Comparison of ENCODE assay signal across 14 cellular contexts in the genomic region with DNA sequence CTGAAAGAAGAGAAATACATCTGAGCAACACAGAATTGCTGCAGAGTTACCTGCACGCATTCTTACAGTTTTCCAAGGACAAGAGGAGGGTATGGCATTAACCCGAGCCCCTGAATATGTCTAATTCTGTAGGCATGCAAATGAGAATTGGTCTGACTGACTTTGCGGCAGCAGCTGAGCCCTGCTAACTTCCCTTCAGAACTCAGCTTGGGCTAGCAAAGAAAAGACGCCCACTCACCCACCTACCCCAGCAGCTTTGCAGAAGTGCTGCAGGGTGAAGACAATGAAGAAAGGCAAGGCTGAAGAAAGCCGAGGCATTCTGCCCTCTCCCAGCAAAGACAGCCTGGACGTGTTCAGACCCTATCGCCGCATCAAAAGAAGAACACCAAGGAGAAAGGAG.
A peak's percentile ranks its signal among the peaks of the same experiment; 100 is the strongest.
DNase-seq lines count a peak whose midpoint lies in the region; ATAC-seq, FAIRE-seq and TF ChIP-seq lines count a peak whose summit lies in the region.
"Had no signal": no experiment of that assay in that cellular context is flagged by ENCODE, and none has a peak within 500 bp of the region (broad histone marks: within the 10 kb centered on the region; RNA-seq: fewer than 3 reads in every experiment).

No MANE protein-coding gene starts in this region.

- H3K27ac Mint-ChIP-seq in activated T-cell treated with anti-CD3 and anti-CD28 coated beads, Interleukin-2, amount 50 U/mL, for 24 hours = peak overlapping the region; percentile 20
- H3K27ac Mint-ChIP-seq in T-helper 17 cell = peak overlapping the region; percentile 60
- H3K27ac Mint-ChIP-seq in stimulated activated naive CD8-positive, alpha-beta T cell treated with anti-CD3 and anti-CD28 coated beads, Interleukin-15, amount 100 ng/mL, for 72 hours = no peak overlapping the region

- FAIRE-seq in H54 (lab: Jason Lieb, UNC) = no peak
- FAIRE-seq: islet of Langerhans had no signal

- no peak for DNase-seq in activated T-cell treated with anti-CD3 and anti-CD28 coated beads, Interleukin-2, amount 50 U/mL, for 24 hours
- DNase-seq in activated T-cell treated with anti-CD3 and anti-CD28 coated beads for 4 hours (no peak), T-helper 17 cell (no peak), NCI-H524 (lab: John Stamatoyannopoulos, UW) (no peak), H54 (ENCODE audit: insufficient read length, low spot score) (no peak)
- no peak for DNase-seq in stimulated activated naive CD8-positive, alpha-beta T cell treated with anti-CD3 and anti-CD28 coated beads, Interleukin-15, amount 100 ng/mL, for 72 hours
- DNase-seq: DMS79 treated with DMSO at 0.1 percent for 48 hours; esophagus squamous epithelium; NCI-H1048; NK-92 treated with Interleukin-12 subunit alpha and Interleukin-12 subunit beta, amount 100 ng/mL, for 24 hours had no signal

- no peak overlapping the region for H3K4me3 Mint-ChIP-seq in activated T-cell treated with anti-CD3 and anti-CD28 coated beads, Interleukin-2, amount 50 U/mL, for 24 hours
- no peak overlapping the region for H3K4me3 Mint-ChIP-seq in T-helper 17 cell
- H3K4me3 Mint-ChIP-seq in stimulated activated naive CD8-positive, alpha-beta T cell treated with anti-CD3 and anti-CD28 coated beads, Interleukin-15, amount 100 ng/mL, for 72 hours = no peak overlapping the region

- peaks cover 9% of the 10 kb centered on the region for H3K36me3 Mint-ChIP-seq in activated T-cell treated with anti-CD3 and anti-CD28 coated beads, Interleukin-2, amount 50 U/mL, for 24 hours (ENCODE audit: low read depth)
- peaks cover 4% of the 10 kb centered on the region for H3K36me3 Mint-ChIP-seq in T-helper 17 cell (ENCODE audit: low read depth)

- H3K9me3 ChIP-seq in T-helper 17 cell (ENCODE audit: control insufficient read depth, low read length, poor library complexity, severe bottlenecking) = no peaks in the 10 kb centered on the region
- H3K9me3 ChIP-seq: body of pancreas, esophagus squamous epithelium had no signal

- no peaks in the 10 kb centered on the region for H3K27me3 Mint-ChIP-seq in activated T-cell treated with anti-CD3 and anti-CD28 coated beads, Interleukin-2, amount 50 U/mL, for 24 hours
- H3K27me3 Mint-ChIP-seq in T-helper 17 cell = no peaks in the 10 kb centered on the region
- no peaks in the 10 kb centered on the region for H3K27me3 Mint-ChIP-seq in stimulated activated naive CD8-positive, alpha-beta T cell treated with anti-CD3 and anti-CD28 coated beads, Interleukin-15, amount 100 ng/mL, for 72 hours

- ATAC-seq in HG02870 (IDR thresholded peaks at IDR 0.05; ENCODE audit: unreplicated experiment) (peak; percentile 90), T-helper 17 cell (no peak), GM19324 (IDR thresholded peaks at IDR 0.05; ENCODE audit: low FRiP score, unreplicated experiment) (no peak)
- ATAC-seq in stimulated activated naive CD8-positive, alpha-beta T cell treated with anti-CD3 and anti-CD28 coated beads, Interleukin-15, amount 100 ng/mL, for 72 hours = no peak
- ATAC-seq: body of pancreas had no signal

- no peak for TF ChIP-seq POLR2A in H54 (IDR thresholded peaks at IDR 0.05; ENCODE audit: low read depth, low read length)

- no peaks in the 10 kb centered on the region for H3K9me3 Mint-ChIP-seq in activated T-cell treated with anti-CD3 and anti-CD28 coated beads, Interleukin-2, amount 50 U/mL, for 24 hours
- H3K9me3 Mint-ChIP-seq in stimulated activated naive CD8-positive, alpha-beta T cell treated with anti-CD3 and anti-CD28 coated beads, Interleukin-15, amount 100 ng/mL, for 72 hours = no peaks in the 10 kb centered on the region

- H3K4me1 Mint-ChIP-seq in activated T-cell treated with anti-CD3 and anti-CD28 coated beads, Interleukin-2, amount 50 U/mL, for 24 hours (ENCODE audit: low read depth) = peaks cover 15% of the 10 kb centered on the region
- H3K4me1 Mint-ChIP-seq in T-helper 17 cell = peaks cover 16% of the 10 kb centered on the region
- H3K4me1 Mint-ChIP-seq in stimulated activated naive CD8-positive, alpha-beta T cell treated with anti-CD3 and anti-CD28 coated beads, Interleukin-15, amount 100 ng/mL, for 72 hours = peaks cover 21% of the 10 kb centered on the region

Comparison
In these comparisons a context has a peak if more than half of its experiments do, and no peak if none do; other contexts are left out.
1. H3K27ac Mint-ChIP-seq: peak in activated T-cell treated with anti-CD3 and anti-CD28 coated beads, Interleukin-2, amount 50 U/mL, for 24 hours (single experiment) and T-helper 17 cell (single experiment); none in stimulated activated naive CD8-positive, alpha-beta T cell treated with anti-CD3 and anti-CD28 coated beads, Interleukin-15, amount 100 ng/mL, for 72 hours (0 of 2).